ENCODE assay signal across 8 cellular contexts in genomic region chr11:111379500-111380136, GRCh38. TPM values are rescaled to one million over a fixed set of nuclear protein-coding genes. Genes with fewer than 3 reads are reported as not detected.
DNase-seq lines count a peak whose midpoint lies in the region; ATAC-seq and TF ChIP-seq lines count a peak whose summit lies in the region.

No MANE protein-coding gene starts in this region.

- DNase-seq in Peyer's patch: peak in 2 of 3 donors; percentile 79 to 82
- DNase-seq in spleen: no peak
- DNase-seq in H9: no peak
- no peak for DNase-seq in tibial nerve (ENCODE audit: low spot score in 2 of 2)
- DNase-seq in posterior vena cava (ENCODE audit: low spot score): no peak
- DNase-seq in hypothalamus (lab: John Stamatoyannopoulos, UW): no peak

- H2BK15ac ChIP-seq in H9 (ENCODE audit: low read depth, low read length): no peak overlapping the region

- H4K91ac ChIP-seq in H9 (ENCODE audit: insufficient read length, low read depth, low read length): no peak overlapping the region

- H3K9me3 Mint-ChIP-seq in H9: no peaks in the 10 kb centered on the region

- no peaks in the 10 kb centered on the region for H3K79me1 ChIP-seq in H9 (ENCODE audit: insufficient read depth, low read depth, low read length, poor library complexity, severe bottlenecking)

- no peaks in the 10 kb centered on the region for H4K20me1 ChIP-seq in H9 (ENCODE audit: control insufficient read depth, insufficient read depth, insufficient read length)

- no peak overlapping the region for H2AFZ ChIP-seq in H9 (ENCODE audit: low read length)

- no peak overlapping the region for H2AK5ac ChIP-seq in H9 (ENCODE audit: insufficient read length, low read length)

- H3K4me3 ChIP-seq in Peyer's patch (peak overlapping the region in 3 of 4 donors; percentile 10 to 50 (median 38)), spleen (peak overlapping the region in 7 of 8 donors; percentile 25 to 71 (median 42)), tibial nerve (no peak overlapping the region)

- no peak overlapping the region for H3K56ac ChIP-seq in H9 (ENCODE audit: insufficient read length, low read depth, low read length)

- no peaks in the 10 kb centered on the region for H3K36me3 Mint-ChIP-seq in H9 (ENCODE audit: insufficient read depth in 1 of 3, low read depth in 3 of 3)

- no peak overlapping the region for H3K4ac ChIP-seq in H9 (ENCODE audit: low read depth, low read length)

- H3K23me2 ChIP-seq in H9 (ENCODE audit: insufficient read length, low read depth, low read length, poor library complexity, severe bottlenecking): no peaks in the 10 kb centered on the region

- ATAC-seq in GM19023 (IDR thresholded peaks at IDR 0.05; ENCODE audit: unreplicated experiment): peak; percentile 36
- peak; percentile 43 for ATAC-seq in HG02678 (IDR thresholded peaks at IDR 0.05; ENCODE audit: unreplicated experiment)

- no peak overlapping the region for H2BK120ac ChIP-seq in H9 (ENCODE audit: low read depth, low read length, poor library complexity, severe bottlenecking)

- H4K8ac ChIP-seq in H9 (replicated peaks; ENCODE audit: insufficient read length, low read depth, low read length): no peak overlapping the region

- no peak overlapping the region for H2BK12ac ChIP-seq in H9 (ENCODE audit: insufficient read length, low read depth, low read length)

- H3K18ac ChIP-seq in H9 (ENCODE audit: insufficient read length, low read depth, low read length): no peak overlapping the region

- H2BK5ac ChIP-seq in H9 (ENCODE audit: insufficient read length, low read length): no peak overlapping the region

- no peaks in the 10 kb centered on the region for H3K27me3 Mint-ChIP-seq in H9 (ENCODE audit: low read depth)

- no peaks in the 10 kb centered on the region for H3K27me3 ChIP-seq in Peyer's patch
- H3K27me3 ChIP-seq in spleen (replicated peaks in 1 of 7): peaks cover 0 to 17% (median 0%) of the 10 kb centered on the region in 7 donors
- no peaks in the 10 kb centered on the region for H3K27me3 ChIP-seq in H9 (ENCODE audit: insufficient read depth, low read length)
- peaks cover 0 to 8% of the 10 kb centered on the region in 2 donors for H3K27me3 ChIP-seq in tibial nerve

- H3K4me3 Mint-ChIP-seq in H9: no peak overlapping the region

- no peaks in the 10 kb centered on the region for H3K4me1 Mint-ChIP-seq in H9

- H3K23ac ChIP-seq in H9 (ENCODE audit: insufficient read length, low read depth, low read length): no peak overlapping the region

- H3K9ac ChIP-seq in H9 (ENCODE audit: extremely low read depth, insufficient read length, low read length): no peak overlapping the region

- TF ChIP-seq CTCF in Peyer's patch (IDR thresholded peaks at IDR 0.05) (no peak), spleen (IDR thresholded peaks at IDR 0.05 in 8 of 11, conservative IDR thresholded peaks at IDR 0.05 in 3 of 11) (no peak), H9 (conservative IDR thresholded peaks at IDR 0.05) (no peak), tibial nerve (IDR thresholded peaks at IDR 0.05) (no peak)

- H3K27ac ChIP-seq in Peyer's patch (peak overlapping the region in 3 of 4 donors; percentile 30 to 92 (median 81)), spleen (peak overlapping the region; percentile 57 to 93 (median 82)), H9 (ENCODE audit: insufficient read length, low read depth, low read length) (no peak overlapping the region), tibial nerve (peak overlapping the region in 1 of 4 donors; percentile 58)

- WGBS in spleen, 5 donors: 39 to 62% (median 49%) methylated on average over 14 to 17 of the region's 17 CpGs
- WGBS in H9 (ENCODE audit: extremely low coverage, insufficient read length, low lambda C conversion rate): no CpG with 5 or more reads among the region's 17 CpGs
- WGBS in tibial nerve, 2 donors: 67 to 69% methylated on average over 16 to 17 of the region's 17 CpGs

- H3T11ph ChIP-seq in H9 (ENCODE audit: low read length): no peak overlapping the region

- H4K5ac ChIP-seq in H9 (ENCODE audit: insufficient read length, low read depth, low read length): no peak overlapping the region

- TF ChIP-seq POLR2A in Peyer's patch (IDR thresholded peaks at IDR 0.05) (no peak), spleen (IDR thresholded peaks at IDR 0.05) (no peak), tibial nerve (IDR thresholded peaks at IDR 0.05) (no peak)

- H3K14ac ChIP-seq in H9 (ENCODE audit: insufficient read depth, low read length): no peak overlapping the region

- H3K79me2 ChIP-seq in H9 (ENCODE audit: insufficient read depth, low read length): no peaks in the 10 kb centered on the region

- no peak overlapping the region for H3K4me2 ChIP-seq in H9 (ENCODE audit: insufficient read depth, insufficient read length, low read length)

- H3K27ac Mint-ChIP-seq in H9: no peak overlapping the region

- no peaks in the 10 kb centered on the region for H3K9me3 ChIP-seq in Peyer's patch
- H3K9me3 ChIP-seq in spleen: no peaks in the 10 kb centered on the region
- no peaks in the 10 kb centered on the region for H3K9me3 ChIP-seq in H9 (ENCODE audit: control insufficient read depth, low read depth, low read length)
- no peaks in the 10 kb centered on the region for H3K9me3 ChIP-seq in tibial nerve

- H2BK20ac ChIP-seq in H9 (ENCODE audit: low read depth, low read length, poor library complexity, severe bottlenecking): no peak overlapping the region

- no peaks in the 10 kb centered on the region for H3K36me3 ChIP-seq in Peyer's patch
- no peaks in the 10 kb centered on the region for H3K36me3 ChIP-seq in spleen
- no peaks in the 10 kb centered on the region for H3K36me3 ChIP-seq in tibial nerve

- TF ChIP-seq EP300 in tibial nerve (IDR thresholded peaks at IDR 0.05): no peak

- peaks cover 0 to 6% (median 2%) of the 10 kb centered on the region in 4 donors for H3K4me1 ChIP-seq in Peyer's patch
- peaks cover 0 to 60% (median 24%) of the 10 kb centered on the region in 6 donors for H3K4me1 ChIP-seq in spleen
- no peaks in the 10 kb centered on the region for H3K4me1 ChIP-seq in H9 (ENCODE audit: insufficient read depth, low read length)
- H3K4me1 ChIP-seq in tibial nerve: peaks cover 0 to 5% (median 0%) of the 10 kb centered on the region in 4 donors

- intact Hi-C loops in spleen (cut with DNase I; ENCODE audit: low total_unique reads): no loop called here
- intact Hi-C loops in posterior vena cava (cut with DNase I): no loop called here

RNA-seq across cellular contexts. Expression of gene POU2AF1, which starts 0.5 kb away (rescaled TPM):
- total RNA-seq in Peyer's patch: 10 to 100 TPM in 1 of 4 donors, 1 to 10 TPM in 3; 5.0 to 33.0 (median 5.4) TPM
- total RNA-seq in spleen: 100 to 1,000 TPM in 4 of 7 donors, 10 to 100 TPM in 3; 89.1 to 280 (median 124) TPM
- 100 to 1,000 TPM in 1 of 3 donors, 10 to 100 TPM in 2; 60.1 to 108 (median 73.0) TPM for polyA plus RNA-seq in spleen
- not detected in 2 replicates for total RNA-seq in H9 (2021)
- under 1 TPM in 1 of 4 donors, not detected in 3; 0.87 TPM for total RNA-seq in tibial nerve
- total RNA-seq in posterior vena cava: under 1 TPM; 0.23 to 0.38 TPM

Comparison
In these comparisons a context has a peak if more than half of its experiments do, and no peak if none do; other contexts are left out.
1. DNase-seq: peak in Peyer's patch (2 of 3); none in spleen (single experiment), H9 (single experiment), tibial nerve (0 of 2), posterior vena cava (single experiment) and hypothalamus (0 of 51).
2. H3K4me3 ChIP-seq: peak in Peyer's patch (3 of 4) and spleen (7 of 8); none in tibial nerve (0 of 4).